Comparison of ENCODE assay signal across 8 cellular contexts in genomic region chr1:235998812-235999211, GRCh38.
DNase-seq lines count a peak whose midpoint lies in the region; ATAC-seq and TF ChIP-seq lines count a peak whose summit lies in the region.

No MANE protein-coding gene starts in this region.

- peak overlapping the region; percentile 96 for H3K14ac ChIP-seq in IMR-90 (replicated peaks; ENCODE audit: low read depth, low read length)

- peak overlapping the region; percentile 86 for H3K27ac ChIP-seq in IMR-90 (ENCODE audit: insufficient read depth, low read length)

- H3K23ac ChIP-seq in IMR-90 (ENCODE audit: low read depth, low read length): peak overlapping the region; percentile 78; the same call in 1 of the 2 replicates

- no peak for TF ChIP-seq POLR2A in IMR-90 (IDR thresholded peaks at IDR 0.05; ENCODE audit: low read depth, low read length)

- H4K20me1 ChIP-seq in IMR-90 (ENCODE audit: insufficient read depth, low read length): no peaks in the 10 kb centered on the region

- peaks cover 6% of the 10 kb centered on the region for H3K9me3 Mint-ChIP-seq in activated naive CD4-positive, alpha-beta T cell treated with anti-CD3 and anti-CD28 coated beads, Interleukin-2, amount 50 U/mL, for 24 hours

- intact Hi-C loops in IMR-90 (cut with micrococcal nuclease): no loop called here

- H3K4me2 ChIP-seq in IMR-90 (ENCODE audit: low read depth, low read length): no peak overlapping the region

- peak overlapping the region; percentile 96 for H4K8ac ChIP-seq in IMR-90 (ENCODE audit: low read depth in 2 of 2, low read length in 2 of 2)

- peak overlapping the region; percentile 93 for H4K91ac ChIP-seq in IMR-90 (ENCODE audit: insufficient read depth, low read depth, low read length)

- no peaks in the 10 kb centered on the region for H3K27me3 Mint-ChIP-seq in activated naive CD4-positive, alpha-beta T cell treated with anti-CD3 and anti-CD28 coated beads, Interleukin-2, amount 50 U/mL, for 24 hours

- H2BK120ac ChIP-seq in IMR-90 (ENCODE audit: low read depth, low read length): peak overlapping the region; percentile 96

- H3K36me3 Mint-ChIP-seq in activated naive CD4-positive, alpha-beta T cell treated with anti-CD3 and anti-CD28 coated beads, Interleukin-2, amount 50 U/mL, for 24 hours: peaks cover 2% of the 10 kb centered on the region

- H3K4me1 Mint-ChIP-seq in activated naive CD4-positive, alpha-beta T cell treated with anti-CD3 and anti-CD28 coated beads, Interleukin-2, amount 50 U/mL, for 24 hours: peaks cover 33% of the 10 kb centered on the region

- H3K4me3 Mint-ChIP-seq in activated naive CD4-positive, alpha-beta T cell treated with anti-CD3 and anti-CD28 coated beads, Interleukin-2, amount 50 U/mL, for 24 hours: peak overlapping the region; percentile 72

- POLR2A ChIA-PET in GM10248 (lab: Yijun Ruan, JAX): no interaction called here
- POLR2A ChIA-PET in IMR-90 (lab: Charles Lee; ENCODE audit: unreplicated experiment): no interaction called here

- H2AK9ac ChIP-seq in IMR-90 (replicated peaks; ENCODE audit: low read depth, low read length, poor library complexity): peak overlapping the region; percentile 38

- peak overlapping the region; percentile 88 for H3K56ac ChIP-seq in IMR-90 (ENCODE audit: extremely low read depth, insufficient read depth, low read length)

- in situ Hi-C loops in IMR-90 (cut with MboI; ENCODE audit: low sequenced_read_pairs): no loop called here

- no TSS peak for BruUV-seq in IMR-90 (replicated peaks; lab: Mats Ljungman, UMichigan)

- H3K27ac Mint-ChIP-seq in activated naive CD4-positive, alpha-beta T cell treated with anti-CD3 and anti-CD28 coated beads, Interleukin-2, amount 50 U/mL, for 24 hours: peak overlapping the region; percentile 96

- H4K5ac ChIP-seq in IMR-90 (ENCODE audit: low read depth, low read length): peak overlapping the region; percentile 45

- peaks cover 9% of the 10 kb centered on the region for H3K9me1 ChIP-seq in IMR-90 (ENCODE audit: insufficient read depth, low read length)

- ATAC-seq in GM21515 (IDR thresholded peaks at IDR 0.05; ENCODE audit: unreplicated experiment) (peak; percentile 44), IMR-90 (ENCODE audit: low read depth) (no peak)

- H3K18ac ChIP-seq in IMR-90 (ENCODE audit: low read depth, low read length): peak overlapping the region; percentile 72; the same call in 1 of the 2 replicates

- H3K9me3 ChIP-seq in IMR-90 (ENCODE audit: control insufficient read depth, insufficient read depth, low read length): no peaks in the 10 kb centered on the region

- TF ChIP-seq CTCF in GM10248 (IDR thresholded peaks at IDR 0.05; ENCODE audit: control extremely low read depth, extremely low read depth, low read depth, missing control alignments): no peak
- TF ChIP-seq CTCF in IMR-90 (conservative IDR thresholded peaks at IDR 0.05; ENCODE audit: low read depth, low read length): no peak

- H3K36me3 ChIP-seq in IMR-90 (ENCODE audit: control insufficient read depth, insufficient read depth, low read length): peaks cover 25% of the 10 kb centered on the region

- no peaks in the 10 kb centered on the region for H3K27me3 ChIP-seq in IMR-90 (ENCODE audit: control insufficient read depth, insufficient read depth, low read length)

- CTCF ChIA-PET in GM10248 (lab: Yijun Ruan, JAX): interaction anchor here (1.0 to 2.0 kb wide), 4 partner anchors 17 to 133 kb away, joined by 3 to 11 read pairs (median 4); partner anchors contain the start of genes LYST and NID1
- CTCF ChIA-PET in IMR-90 (lab: Yijun Ruan, JAX): interaction anchor here (0.8 to 1.5 kb wide), 2 partner anchors 12 to 27 kb away, joined by 4 to 6 read pairs; no protein-coding TSS in a partner anchor

- peak overlapping the region; percentile 98 for H2BK20ac ChIP-seq in IMR-90 (ENCODE audit: low read depth, low read length)

- H2BK5ac ChIP-seq in IMR-90 (ENCODE audit: low read depth, low read length, poor library complexity, severe bottlenecking): peak overlapping the region; percentile 98

- H2BK15ac ChIP-seq in IMR-90 (ENCODE audit: low read depth, low read length): peak overlapping the region; percentile 98

- dilution Hi-C loops in IMR-90 (cut with HindIII; ENCODE audit: low sequenced_read_pairs, unreplicated experiment): no loop called here

- peaks cover 10% of the 10 kb centered on the region for H3K4me1 ChIP-seq in IMR-90 (ENCODE audit: control insufficient read depth, insufficient read depth, low read length)

- H2AFZ ChIP-seq in IMR-90 (replicated peaks; ENCODE audit: low read length, poor library complexity): peak overlapping the region; percentile 68

- WGBS in IMR-90 (ENCODE audit: extremely low coverage in 2 of 2, insufficient read length in 1 of 2), 2 experiments: 67% methylated on average over 1 of the region's 6 CpGs; no CpG with 5 or more reads in 1 of the 2 experiments

- no peak for TF ChIP-seq RAD21 in IMR-90 (IDR thresholded peaks at IDR 0.05; ENCODE audit: low read length)

- DNase-seq in GM10248 (ENCODE audit: extremely low spot score): peak; percentile 39
- DNase-seq in IMR-90: no peak
- DNase-seq in stimulated activated CD4-positive, alpha-beta T cell treated with anti-CD3 and anti-CD28 coated beads, Interleukin-4, amount 100 ng/mL, for 1 hour: peak; percentile 21
- no peak for DNase-seq in NK-92 treated with Interleukin-12 subunit alpha and Interleukin-12 subunit beta, amount 100 ng/mL, for 24 hours (lab: John Stamatoyannopoulos, UW)
- no peak for DNase-seq in NCI-H510A (lab: John Stamatoyannopoulos, UW)
- no peak for DNase-seq in NCI-H2196 (lab: John Stamatoyannopoulos, UW; ENCODE audit: unreplicated experiment)

- H3K79me1 ChIP-seq in IMR-90 (ENCODE audit: low read depth in 1 of 2, low read length in 2 of 2): peaks cover 4 to 17% of the 10 kb centered on the region in 2 experiments; a peak in 3 of 4 replicates

- peak overlapping the region; percentile 99 for H2AK5ac ChIP-seq in IMR-90 (ENCODE audit: low read depth, low read length)

- peak overlapping the region; percentile 96 for H3K4ac ChIP-seq in IMR-90 (ENCODE audit: low read depth, low read length)

- H3K9ac ChIP-seq in IMR-90 (ENCODE audit: low read depth, low read length): no peak overlapping the region

- H3K4me3 ChIP-seq in IMR-90 (ENCODE audit: insufficient read depth, low read depth, low read length): no peak overlapping the region

TF ChIP-seq in IMR-90, 13 proteins besides CTCF, POLR2A, EP300 and RAD21:
- TF ChIP-seq BHLHE40 (IDR thresholded peaks at IDR 0.05; ENCODE audit: low read depth, low read length): no peak
- TF ChIP-seq, protein P1, sequence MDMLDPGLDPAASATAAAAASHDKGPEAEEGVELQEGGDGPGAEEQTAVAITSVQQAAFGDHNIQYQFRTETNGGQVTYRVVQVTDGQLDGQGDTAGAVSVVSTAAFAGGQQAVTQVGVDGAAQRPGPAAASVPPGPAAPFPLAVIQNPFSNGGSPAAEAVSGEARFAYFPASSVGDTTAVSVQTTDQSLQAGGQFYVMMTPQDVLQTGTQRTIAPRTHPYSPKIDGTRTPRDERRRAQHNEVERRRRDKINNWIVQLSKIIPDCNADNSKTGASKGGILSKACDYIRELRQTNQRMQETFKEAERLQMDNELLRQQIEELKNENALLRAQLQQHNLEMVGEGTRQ (IDR thresholded peaks at IDR 0.05; ENCODE audit: low read depth, low read length): no peak
TF ChIP-seq in IMR-90: peak in this region for 0.

Comparison
In these comparisons a context has a peak if more than half of its experiments do, and no peak if none do; other contexts are left out.
1. DNase-seq: peak in GM10248 (single experiment) and stimulated activated CD4-positive, alpha-beta T cell treated with anti-CD3 and anti-CD28 coated beads, Interleukin-4, amount 100 ng/mL, for 1 hour (single experiment); none in IMR-90 (single experiment), NK-92 treated with Interleukin-12 subunit alpha and Interleukin-12 subunit beta, amount 100 ng/mL, for 24 hours (single experiment), NCI-H510A (single experiment) and NCI-H2196 (single experiment).